18 cellular contexts compared by ENCODE assay signal in the genomic region with DNA sequence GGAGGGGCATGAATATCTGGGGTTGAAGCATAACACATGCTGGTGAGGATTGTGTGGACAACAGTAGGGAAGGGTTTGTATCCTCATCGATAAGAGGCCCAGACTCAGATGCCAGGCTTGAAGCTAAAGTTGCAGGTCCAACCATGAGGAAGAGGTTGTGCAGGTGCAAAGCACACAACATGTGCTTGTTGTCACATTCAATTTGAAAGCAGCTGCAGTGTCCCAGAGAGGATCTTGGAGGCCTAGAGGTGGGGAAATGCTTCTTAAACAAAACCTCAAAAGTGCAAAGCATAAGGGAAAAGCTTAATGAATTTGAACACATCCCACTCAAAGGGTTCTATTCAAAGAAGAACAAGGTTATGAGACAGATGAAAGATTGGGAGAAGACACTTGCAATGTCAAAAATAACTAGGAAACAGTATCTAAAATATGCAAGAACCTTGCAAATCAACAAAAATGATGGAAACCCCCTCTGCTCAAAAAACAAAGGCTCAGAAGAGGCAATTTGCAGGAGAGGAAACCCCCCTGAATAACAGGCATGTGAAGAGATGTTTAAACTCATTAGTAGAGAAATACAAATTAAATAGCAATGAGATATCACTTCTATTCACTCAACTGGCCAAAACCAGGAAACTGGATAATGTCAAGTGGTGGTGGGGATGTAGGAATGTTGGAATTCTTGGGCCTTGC.
A peak's percentile ranks its signal among the peaks of the same experiment; 100 is the strongest.
DNase-seq lines count a peak whose midpoint lies in the region; ATAC-seq, FAIRE-seq and TF ChIP-seq lines count a peak whose summit lies in the region.
"Had no signal": no experiment of that assay in that cellular context is flagged by ENCODE, and none has a peak within 500 bp of the region (broad histone marks: within the 10 kb centered on the region; RNA-seq: fewer than 3 reads in every experiment).

No MANE protein-coding gene starts in this region.

- no peak overlapping the region for H2BK5ac ChIP-seq in IMR-90 (ENCODE audit: low read depth, low read length, poor library complexity, severe bottlenecking)

- no peaks in the 10 kb centered on the region for H4K20me1 ChIP-seq in IMR-90 (ENCODE audit: insufficient read depth, low read length)

- H3K9me3 Mint-ChIP-seq in activated naive CD8-positive, alpha-beta T cell treated with anti-CD3 and anti-CD28 coated beads for 36 hours = no peaks in the 10 kb centered on the region
- H3K9me3 Mint-ChIP-seq: activated naive CD4-positive, alpha-beta T cell treated with anti-CD3 and anti-CD28 coated beads, Interleukin-2, amount 10 ng/mL, durations not matched to agents 7 days and 5 days; GM23338 had no signal

- TF ChIP-seq RAD21 in IMR-90 (IDR thresholded peaks at IDR 0.05; ENCODE audit: low read length) = no peak

- H3K36me3 Mint-ChIP-seq in activated naive CD8-positive, alpha-beta T cell treated with anti-CD3 and anti-CD28 coated beads for 36 hours = no peaks in the 10 kb centered on the region

- no peaks in the 10 kb centered on the region; the same call in 1 of the 2 replicates for H3K27me3 ChIP-seq in IMR-90 (ENCODE audit: control insufficient read depth, insufficient read depth, low read length)
- no peaks in the 10 kb centered on the region for H3K27me3 ChIP-seq in rectal smooth muscle tissue (ENCODE audit: control insufficient read depth, insufficient read depth, low read length)
- H3K27me3 ChIP-seq: body of pancreas had no signal

- peak; percentile 47 for FAIRE-seq in GM12891 (lab: Jason Lieb, UNC)
- FAIRE-seq: endothelial cell of umbilical vein had no signal

- H3K27ac Mint-ChIP-seq in activated naive CD8-positive, alpha-beta T cell treated with anti-CD3 and anti-CD28 coated beads for 36 hours = peak overlapping the region; percentile 17
- H3K27ac Mint-ChIP-seq: GM23338 had no signal

- CTCF ChIA-PET in IMR-90 (lab: Yijun Ruan, JAX) = no interaction called here

- in situ Hi-C loops in IMR-90 (cut with MboI; ENCODE audit: low sequenced_read_pairs) = no loop called here

- H3K9me1 ChIP-seq in IMR-90 (ENCODE audit: insufficient read depth, low read length) = peaks cover 5% of the 10 kb centered on the region; the same call in 1 of the 2 replicates

- dilution Hi-C loops in IMR-90 (cut with HindIII; ENCODE audit: low sequenced_read_pairs, unreplicated experiment) = no loop called here

- no peak overlapping the region for H3K4me3 Mint-ChIP-seq in activated naive CD8-positive, alpha-beta T cell treated with anti-CD3 and anti-CD28 coated beads for 36 hours
- H3K4me3 Mint-ChIP-seq: GM23338 had no signal

- no peak overlapping the region; the same call in 1 of the 2 replicates for H3K4ac ChIP-seq in IMR-90 (ENCODE audit: low read depth, low read length)

- no peaks in the 10 kb centered on the region for H3K27me3 Mint-ChIP-seq in activated naive CD8-positive, alpha-beta T cell treated with anti-CD3 and anti-CD28 coated beads for 36 hours

- no peak for TF ChIP-seq CTCF in IMR-90 (conservative IDR thresholded peaks at IDR 0.05; ENCODE audit: low read depth, low read length)

- no peak overlapping the region for H3K56ac ChIP-seq in IMR-90 (ENCODE audit: extremely low read depth, insufficient read depth, low read length)

- no peak overlapping the region for H2AFZ ChIP-seq in IMR-90 (replicated peaks; ENCODE audit: low read length, poor library complexity)

- H3K9me3 ChIP-seq in IMR-90 (ENCODE audit: control insufficient read depth, insufficient read depth, low read length) = no peaks in the 10 kb centered on the region
- H3K9me3 ChIP-seq: body of pancreas, suprapubic skin had no signal

- no peak overlapping the region for H3K4me2 ChIP-seq in IMR-90 (ENCODE audit: low read depth, low read length)
- H3K4me2 ChIP-seq: GM23338 had no signal

- H3K18ac ChIP-seq in IMR-90 (ENCODE audit: low read depth, low read length) = no peak overlapping the region

- TF ChIP-seq POLR2A in GM12891 (IDR thresholded peaks at IDR 0.05; ENCODE audit: low read depth, low read length) = no peak
- no peak for TF ChIP-seq POLR2A in IMR-90 (IDR thresholded peaks at IDR 0.05; ENCODE audit: low read depth, low read length)

- H3K4me3 ChIP-seq in IMR-90 (ENCODE audit: insufficient read depth, low read depth, low read length) = no peak overlapping the region
- H3K4me3 ChIP-seq in rectal smooth muscle tissue (ENCODE audit: low read length) = peak overlapping the region; percentile 40
- H3K4me3 ChIP-seq: body of pancreas, GM23338, suprapubic skin had no signal

- no peak overlapping the region for H2AK5ac ChIP-seq in IMR-90 (ENCODE audit: low read depth, low read length)

- no peak overlapping the region; the same call in 2 of the 3 replicates for H2BK15ac ChIP-seq in IMR-90 (ENCODE audit: low read depth, low read length)

- H3K36me3 ChIP-seq in IMR-90 (ENCODE audit: control insufficient read depth, insufficient read depth, low read length) = no peaks in the 10 kb centered on the region
- no peaks in the 10 kb centered on the region for H3K36me3 ChIP-seq in rectal smooth muscle tissue (ENCODE audit: control insufficient read depth, insufficient read depth, low read length)
- H3K36me3 ChIP-seq: suprapubic skin had no signal

- H3K14ac ChIP-seq in IMR-90 (replicated peaks; ENCODE audit: low read depth, low read length) = no peak overlapping the region

- H3K27ac ChIP-seq in IMR-90 (ENCODE audit: insufficient read depth, low read length) (no peak overlapping the region), rectal smooth muscle tissue (ENCODE audit: low read depth, low read length) (peak overlapping the region; percentile 86)
- H3K27ac ChIP-seq: body of pancreas, HL-60, suprapubic skin had no signal

- intact Hi-C loops in IMR-90 (cut with micrococcal nuclease) = no loop called here

- H4K5ac ChIP-seq in IMR-90 (ENCODE audit: low read depth, low read length) = no peak overlapping the region

- no peaks in the 10 kb centered on the region for H3K79me1 ChIP-seq in IMR-90 (ENCODE audit: low read depth in 1 of 2, low read length in 2 of 2)

- no peak for DNase-seq in GM12891 (ENCODE audit: insufficient read length, low spot score)
- DNase-seq in IMR-90 = no peak
- no peak for DNase-seq in activated naive CD8-positive, alpha-beta T cell treated with anti-CD3 and anti-CD28 coated beads for 36 hours
- DNase-seq in occipital lobe (lab: John Stamatoyannopoulos, UW) = no peak
- DNase-seq in medulla oblongata (ENCODE audit: extremely low spot score) = no peak
- DNase-seq: body of pancreas; left cardiac atrium; NCI-H2171; stimulated activated CD4-positive, alpha-beta T cell treated with anti-CD3 and anti-CD28 coated beads, Interleukin-2, amount 100 ng/mL, for 24 hours had no signal

- H2AK9ac ChIP-seq in IMR-90 (replicated peaks; ENCODE audit: low read depth, low read length, poor library complexity) = no peak overlapping the region

- no peak overlapping the region for H2BK120ac ChIP-seq in IMR-90 (ENCODE audit: low read depth, low read length)

- POLR2A ChIA-PET in IMR-90 (lab: Charles Lee; ENCODE audit: unreplicated experiment) = interaction anchor here (0.5 kb wide), 1 partner anchor 384 kb away, joined by 3 read pairs; no protein-coding TSS in a partner anchor

- peaks cover 32% of the 10 kb centered on the region for H3K4me1 Mint-ChIP-seq in activated naive CD8-positive, alpha-beta T cell treated with anti-CD3 and anti-CD28 coated beads for 36 hours

- peak overlapping the region; percentile 39; the same call in 1 of the 2 replicates for H2BK20ac ChIP-seq in IMR-90 (ENCODE audit: low read depth, low read length)

- H3K23ac ChIP-seq in IMR-90 (ENCODE audit: low read depth, low read length) = no peak overlapping the region

- BruUV-seq in IMR-90 (replicated peaks; lab: Mats Ljungman, UMichigan) = no TSS peak

- no peak overlapping the region for H4K91ac ChIP-seq in IMR-90 (ENCODE audit: insufficient read depth, low read depth, low read length)

- H3K9ac ChIP-seq in IMR-90 (ENCODE audit: low read depth, low read length) (no peak overlapping the region), rectal smooth muscle tissue (ENCODE audit: low read length) (no peak overlapping the region)

- ATAC-seq in IMR-90 (ENCODE audit: low read depth) (no peak), HG02798 (IDR thresholded peaks at IDR 0.05; ENCODE audit: poor library complexity, unreplicated experiment) (no peak)
- ATAC-seq: activated CD4-positive, CD25-positive, alpha-beta regulatory T cell treated with anti-CD3 and anti-CD28 coated beads, Interleukin-2, amount 50 U/mL, for 24 hours; body of pancreas; GM23338; left cardiac atrium; sciatic nerve had no signal

- peaks cover 3% of the 10 kb centered on the region for H3K4me1 ChIP-seq in IMR-90 (ENCODE audit: control insufficient read depth, insufficient read depth, low read length)
- peaks cover 28% of the 10 kb centered on the region for H3K4me1 ChIP-seq in rectal smooth muscle tissue (ENCODE audit: control insufficient read depth, insufficient read depth, low read length)

- no peak overlapping the region for H4K8ac ChIP-seq in IMR-90 (ENCODE audit: low read depth in 2 of 2, low read length in 2 of 2)

- WGBS in IMR-90 (ENCODE audit: extremely low coverage in 2 of 2, insufficient read length in 1 of 2), 2 experiments = 67% methylated on average over 1 of the region's 1 CpG; no CpG with 5 or more reads in 1 of the 2 experiments

TF ChIP-seq in GM12891, 5 proteins besides CTCF, POLR2A, EP300 and RAD21:
- TF ChIP-seq SPI1 (IDR thresholded peaks at IDR 0.05; ENCODE audit: low read depth, low read length) (0 out of 2 replicates have a peak, but pooled peaks have one; percentile 5), TAF1 (IDR thresholded peaks at IDR 0.05; ENCODE audit: low read depth, low read length) (no peak)

TF ChIP-seq in IMR-90, 13 proteins besides CTCF, POLR2A, EP300 and RAD21 (continues in another document):
- no peak for TF ChIP-seq MAZ (IDR thresholded peaks at IDR 0.05; ENCODE audit: borderline replicate concordance, low read depth, low read length)
- TF ChIP-seq CHD1 (IDR thresholded peaks at IDR 0.05; ENCODE audit: low read depth, low read length) = no peak
- no peak for TF ChIP-seq MXI1 (IDR thresholded peaks at IDR 0.05; ENCODE audit: borderline replicate concordance, low read depth, low read length)
- no peak for TF ChIP-seq RCOR1 (IDR thresholded peaks at IDR 0.05; ENCODE audit: insufficient replicate concordance, low read length)
- no peak for TF ChIP-seq CEBPB (IDR thresholded peaks at IDR 0.05; ENCODE audit: low read depth, low read length)
- TF ChIP-seq, protein P1, sequence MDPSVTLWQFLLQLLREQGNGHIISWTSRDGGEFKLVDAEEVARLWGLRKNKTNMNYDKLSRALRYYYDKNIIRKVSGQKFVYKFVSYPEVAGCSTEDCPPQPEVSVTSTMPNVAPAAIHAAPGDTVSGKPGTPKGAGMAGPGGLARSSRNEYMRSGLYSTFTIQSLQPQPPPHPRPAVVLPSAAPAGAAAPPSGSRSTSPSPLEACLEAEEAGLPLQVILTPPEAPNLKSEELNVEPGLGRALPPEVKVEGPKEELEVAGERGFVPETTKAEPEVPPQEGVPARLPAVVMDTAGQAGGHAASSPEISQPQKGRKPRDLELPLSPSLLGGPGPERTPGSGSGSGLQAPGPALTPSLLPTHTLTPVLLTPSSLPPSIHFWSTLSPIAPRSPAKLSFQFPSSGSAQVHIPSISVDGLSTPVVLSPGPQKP (IDR thresholded peaks at IDR 0.05; ENCODE audit: borderline replicate concordance, low read depth, low read length) = no peak
- TF ChIP-seq NFE2L2 (IDR thresholded peaks at IDR 0.05; ENCODE audit: low read depth, low read length) = no peak
- no peak for TF ChIP-seq RFX5 (IDR thresholded peaks at IDR 0.05; ENCODE audit: low read depth, low read length)
- TF ChIP-seq MAFK (IDR thresholded peaks at IDR 0.05; ENCODE audit: low read depth, low read length) = no peak
